ENCODE assay signal across 18 cellular contexts in genomic region chr6:157452096-157452495, GRCh38.
"Had no signal": no experiment of that assay in that cellular context is flagged by ENCODE, and none has a peak within 500 bp of the region (broad histone marks: within the 10 kb centered on the region; RNA-seq: fewer than 3 reads in every experiment).

No MANE protein-coding gene starts in this region.

- H3K27ac ChIP-seq: colonic mucosa, esophagus squamous epithelium, left ventricle myocardium inferior, lower lobe of right lung, neutrophil, right atrium auricular region, sigmoid colon, skin epidermis had no signal

- FAIRE-seq: islet of Langerhans, urothelium cell line had no signal

- ATAC-seq: lower lobe of right lung; naive thymus-derived CD4-positive, alpha-beta T cell had no signal

- DNase-seq: colonic mucosa; dermis blood vessel endothelial cell; esophagus squamous epithelium; foreskin fibroblast; kidney glomerular epithelial cell; left ventricle myocardium inferior; lower lobe of right lung; mesendoderm; naive thymus-derived CD4-positive, alpha-beta T cell; posterior cingulate gyrus; sigmoid colon; stimulated activated CD4-positive, alpha-beta T cell treated with anti-CD3 and anti-CD28 coated beads, Interleukin-12 subunit alpha, Interleukin-12 subunit beta, amount 100 ng/mL, for 4 hours; stimulated activated naive CD4-positive, alpha-beta T cell treated with Interleukin-2 at 50 U/mL for 16 hours had no signal

- H3K4me3 ChIP-seq: colonic mucosa, esophagus squamous epithelium, left ventricle myocardium inferior, lower lobe of right lung, right atrium auricular region, sigmoid colon, skin epidermis had no signal

- H3K36me3 ChIP-seq: colonic mucosa, esophagus squamous epithelium, left ventricle myocardium inferior, lower lobe of right lung, neutrophil, right atrium auricular region, sigmoid colon had no signal

- H3K4me1 ChIP-seq: colonic mucosa, esophagus squamous epithelium, lower lobe of right lung, sigmoid colon had no signal

- H3K27me3 ChIP-seq: colonic mucosa, esophagus squamous epithelium, neutrophil, right atrium auricular region, sigmoid colon had no signal

- H3K9me3 ChIP-seq: colonic mucosa, esophagus squamous epithelium, left ventricle myocardium inferior, lower lobe of right lung, neutrophil, right atrium auricular region, sigmoid colon had no signal
